Comparison of ENCODE assay signal across 8 cellular contexts in genomic region chr1:167442142-167442848, GRCh38.
DNase-seq lines count a peak whose midpoint lies in the region; ATAC-seq and TF ChIP-seq lines count a peak whose summit lies in the region.

No MANE protein-coding gene starts in this region.

- H3K27ac ChIP-seq in neutrophil (no peak overlapping the region), substantia nigra (ENCODE audit: low read depth, low read length, poor library complexity, severe bottlenecking) (no peak overlapping the region)

- no peaks in the 10 kb centered on the region for H3K36me3 ChIP-seq in neutrophil

- H3K9me3 Mint-ChIP-seq in activated T-helper 1 cell treated with anti-CD3 and anti-CD28 coated beads, Interleukin-12 subunit alpha, Interleukin-12 subunit beta, Interleukin-2, Interleukin-4 antibody, amounts not matched to agents 30 ng/mL and 10 ng/mL and 1 ng/mL, durations not matched to agents 14 hours and 24 hours and 36 hours, result no peaks in the 10 kb centered on the region

- intact Hi-C loops in activated T-helper 1 cell treated with anti-CD3 and anti-CD28 coated beads, Interleukin-12 subunit alpha, Interleukin-12 subunit beta, Interleukin-2, Interleukin-4 antibody, amounts not matched to agents 30 ng/mL and 10 ng/mL and 1 ng/mL, durations not matched to agents 14 hours and 24 hours and 36 hours (cut with micrococcal nuclease), result loop anchor here (1.0 to 10.0 kb wide), 5 partner anchors 91 to 537 kb away; no protein-coding TSS in a partner anchor

- peaks cover 27% of the 10 kb centered on the region for H3K27me3 ChIP-seq in neutrophil

- in situ Hi-C loops in KBM-7 (cut with MboI; ENCODE audit: low pct_unique_long_range_greater_than_20kb, low sequenced_read_pairs), result no loop called here

- H3K4me3 Mint-ChIP-seq in activated T-helper 1 cell treated with anti-CD3 and anti-CD28 coated beads, Interleukin-12 subunit alpha, Interleukin-12 subunit beta, Interleukin-2, Interleukin-4 antibody, amounts not matched to agents 30 ng/mL and 10 ng/mL and 1 ng/mL, durations not matched to agents 14 hours and 24 hours and 36 hours, result no peak overlapping the region

- H3K4me1 Mint-ChIP-seq in activated T-helper 1 cell treated with anti-CD3 and anti-CD28 coated beads, Interleukin-12 subunit alpha, Interleukin-12 subunit beta, Interleukin-2, Interleukin-4 antibody, amounts not matched to agents 30 ng/mL and 10 ng/mL and 1 ng/mL, durations not matched to agents 14 hours and 24 hours and 36 hours (ENCODE audit: low read depth), result peaks cover 78% of the 10 kb centered on the region

- H3K27me3 Mint-ChIP-seq in activated T-helper 1 cell treated with anti-CD3 and anti-CD28 coated beads, Interleukin-12 subunit alpha, Interleukin-12 subunit beta, Interleukin-2, Interleukin-4 antibody, amounts not matched to agents 30 ng/mL and 10 ng/mL and 1 ng/mL, durations not matched to agents 14 hours and 24 hours and 36 hours (ENCODE audit: insufficient read depth), result no peaks in the 10 kb centered on the region

- peak; percentile 89 for TF ChIP-seq CTCF in fibroblast of pulmonary artery (IDR thresholded peaks at IDR 0.05; ENCODE audit: low read length, missing control alignments)
- peak; percentile 45 for TF ChIP-seq CTCF in neutrophil (IDR thresholded peaks at IDR 0.05)

- ATAC-seq in GM21717 (IDR thresholded peaks at IDR 0.05; ENCODE audit: unreplicated experiment), result peak; percentile 81

- no peak overlapping the region for H3K4me3 ChIP-seq in fibroblast of pulmonary artery (replicated peaks; ENCODE audit: low read depth, low read length)
- no peak overlapping the region for H3K4me3 ChIP-seq in neutrophil (ENCODE audit: low read depth in 1 of 2, low read length in 1 of 2)

- H3K36me3 Mint-ChIP-seq in activated T-helper 1 cell treated with anti-CD3 and anti-CD28 coated beads, Interleukin-12 subunit alpha, Interleukin-12 subunit beta, Interleukin-2, Interleukin-4 antibody, amounts not matched to agents 30 ng/mL and 10 ng/mL and 1 ng/mL, durations not matched to agents 14 hours and 24 hours and 36 hours (ENCODE audit: low read depth), result peaks cover 57% of the 10 kb centered on the region

- H3K4me1 ChIP-seq in neutrophil (ENCODE audit: control insufficient read depth in 1 of 2, insufficient read depth in 1 of 2, low read depth in 1 of 2, low read length in 1 of 2), result peaks cover 16 to 21% of the 10 kb centered on the region in 2 experiments

- peak overlapping the region; percentile 61 for H3K27ac Mint-ChIP-seq in activated T-helper 1 cell treated with anti-CD3 and anti-CD28 coated beads, Interleukin-12 subunit alpha, Interleukin-12 subunit beta, Interleukin-2, Interleukin-4 antibody, amounts not matched to agents 30 ng/mL and 10 ng/mL and 1 ng/mL, durations not matched to agents 14 hours and 24 hours and 36 hours

- no peaks in the 10 kb centered on the region for H3K9me3 ChIP-seq in neutrophil

- DNase-seq in DMS79 treated with DMSO at 0.1 percent for 48 hours (lab: John Stamatoyannopoulos, UW) (peak; percentile 38), KBM-7 (peak; percentile 89), RKO (ENCODE audit: low spot score) (peak; percentile 73), fibroblast of pulmonary artery (ENCODE audit: low read depth) (peak; percentile 78), substantia nigra (lab: John Stamatoyannopoulos, UW) (peak in 45 of 49 donors; percentile 7 to 85 (median 59))
- peak; percentile 79 for DNase-seq in activated T-helper 1 cell treated with anti-CD3 and anti-CD28 coated beads, Interleukin-12 subunit alpha, Interleukin-12 subunit beta, Interleukin-2, Interleukin-4 antibody, amounts not matched to agents 30 ng/mL and 10 ng/mL and 1 ng/mL, durations not matched to agents 14 hours and 24 hours and 36 hours (ENCODE audit: low spot score)

Comparison
In these comparisons a context has a peak if more than half of its experiments do, and no peak if none do; other contexts are left out.
1. DNase-seq: peak in every context shown above with its lines; median percentile 89 in KBM-7; 79 in activated T-helper 1 cell treated with anti-CD3 and anti-CD28 coated beads, Interleukin-12 subunit alpha, Interleukin-12 subunit beta, Interleukin-2, Interleukin-4 antibody, amounts not matched to agents 30 ng/mL and 10 ng/mL and 1 ng/mL, durations not matched to agents 14 hours and 24 hours and 36 hours; 78 in fibroblast of pulmonary artery; 73 in RKO; 59 in substantia nigra; 38 in DMS79 treated with DMSO at 0.1 percent for 48 hours.